1 cellular context compared by ENCODE assay signal in the genomic region with DNA sequence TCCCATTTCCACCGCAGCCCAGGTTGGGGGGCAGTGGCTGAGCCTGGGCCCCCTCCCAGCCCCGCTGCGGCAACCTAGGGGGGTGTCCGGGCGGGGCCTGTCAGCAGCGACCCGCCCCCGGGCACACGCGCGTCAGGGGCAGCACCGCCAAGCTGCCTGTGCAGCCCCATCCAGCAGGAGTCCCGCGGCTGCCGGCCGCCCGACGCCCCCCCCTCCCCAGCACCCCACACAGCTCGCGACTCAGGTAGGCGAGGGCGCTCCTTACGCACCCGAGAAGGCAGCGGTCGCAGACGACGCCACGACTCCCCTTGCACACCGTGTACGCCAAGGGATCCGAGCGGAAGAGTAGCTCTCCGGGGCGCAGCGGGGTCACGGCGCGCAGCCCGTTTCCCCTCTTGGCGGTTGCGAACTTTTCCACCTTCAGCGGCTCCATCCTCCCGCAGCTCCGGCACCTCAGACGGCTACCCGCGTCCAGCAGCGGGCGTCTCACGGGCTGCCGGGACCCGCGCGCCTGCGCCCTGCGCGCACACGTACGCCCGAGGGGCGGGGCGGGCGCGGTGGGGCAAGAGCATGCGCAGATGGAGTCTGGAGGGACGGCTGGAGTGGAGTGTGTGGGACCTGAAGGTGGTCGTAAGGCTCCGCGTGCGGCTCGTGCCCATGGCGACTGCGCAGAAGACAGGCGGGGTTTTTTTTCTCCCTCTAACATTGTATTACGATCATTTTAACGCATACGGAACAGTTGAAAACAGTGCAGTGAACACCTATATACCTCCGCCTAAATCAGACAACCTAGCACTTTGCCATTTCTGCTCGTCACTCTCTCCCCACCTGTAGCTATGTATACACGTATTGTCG.
TF ChIP-seq lines count a peak whose summit lies in the region.

TSS of gene SMYD3 (minus strand) at position 495 of the 855 bp plus-strand sequence.

TF ChIP-seq in HepG2, 621 proteins besides CTCF, POLR2A, EP300 and RAD21 (continued from another document and continues in another):
- TF ChIP-seq ZNF281 (CRISPR knock-in tag; IDR thresholded peaks at IDR 0.05; ENCODE audit: borderline replicate concordance) = no peak
- no peak for TF ChIP-seq ZNF883 (CRISPR knock-in tag; IDR thresholded peaks at IDR 0.05; ENCODE audit: not compliant biosample characterization)
- TF ChIP-seq ZNF234 (CRISPR knock-in tag; conservative IDR thresholded peaks at IDR 0.05) = no peak
- TF ChIP-seq ARNT (IDR thresholded peaks at IDR 0.05) = no peak
- TF ChIP-seq ZNF335 (CRISPR knock-in tag; IDR thresholded peaks at IDR 0.05) = no peak
- peak; percentile 56; the same call in 1 of the 2 replicates for TF ChIP-seq SPEN (CRISPR knock-in tag; IDR thresholded peaks at IDR 0.05; ENCODE audit: low read depth)
- no peak for TF ChIP-seq SUZ12 (IDR thresholded peaks at IDR 0.05; ENCODE audit: low read depth, low read length)
- no peak for TF ChIP-seq NR2F2 (IDR thresholded peaks at IDR 0.05; ENCODE audit: borderline replicate concordance, low read depth)
- TF ChIP-seq, protein P1, sequence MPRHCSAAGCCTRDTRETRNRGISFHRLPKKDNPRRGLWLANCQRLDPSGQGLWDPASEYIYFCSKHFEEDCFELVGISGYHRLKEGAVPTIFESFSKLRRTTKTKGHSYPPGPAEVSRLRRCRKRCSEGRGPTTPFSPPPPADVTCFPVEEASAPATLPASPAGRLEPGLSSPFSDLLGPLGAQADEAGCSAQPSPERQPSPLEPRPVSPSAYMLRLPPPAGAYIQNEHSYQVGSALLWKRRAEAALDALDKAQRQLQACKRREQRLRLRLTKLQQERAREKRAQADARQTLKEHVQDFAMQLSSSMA (CRISPR knock-in tag; IDR thresholded peaks at IDR 0.05) = peak; percentile 71; the same call in 1 of the 2 replicates
- no peak for TF ChIP-seq ZNF615 (CRISPR knock-in tag; IDR thresholded peaks at IDR 0.05; ENCODE audit: borderline replicate concordance)
- TF ChIP-seq, protein P2, sequence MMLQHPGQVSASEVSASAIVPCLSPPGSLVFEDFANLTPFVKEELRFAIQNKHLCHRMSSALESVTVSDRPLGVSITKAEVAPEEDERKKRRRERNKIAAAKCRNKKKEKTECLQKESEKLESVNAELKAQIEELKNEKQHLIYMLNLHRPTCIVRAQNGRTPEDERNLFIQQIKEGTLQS (CRISPR knock-in tag; IDR thresholded peaks at IDR 0.05) = no peak
- TF ChIP-seq ZNF121 (CRISPR knock-in tag; IDR thresholded peaks at IDR 0.05) = no peak
- no peak for TF ChIP-seq ZNF770 (CRISPR knock-in tag; IDR thresholded peaks at IDR 0.05)
- TF ChIP-seq MLXIP (CRISPR knock-in tag; IDR thresholded peaks at IDR 0.05; ENCODE audit: borderline replicate concordance) = no peak
- no peak; the same call in 1 of the 2 replicates for TF ChIP-seq ZNF580 (CRISPR knock-in tag; IDR thresholded peaks at IDR 0.05; ENCODE audit: borderline replicate concordance, low read depth)
- no peak for TF ChIP-seq NCOR1 (IDR thresholded peaks at IDR 0.05; ENCODE audit: borderline replicate concordance, low read length)
- no peak for TF ChIP-seq TEF (CRISPR knock-in tag; IDR thresholded peaks at IDR 0.05)
- no peak for TF ChIP-seq IKZF1 (IDR thresholded peaks at IDR 0.05)
- no peak for TF ChIP-seq TCF7L2 (IDR thresholded peaks at IDR 0.05; ENCODE audit: low read depth, low read length)
- TF ChIP-seq REL (CRISPR knock-in tag; conservative IDR thresholded peaks at IDR 0.05) = no peak
- TF ChIP-seq PRDM4 (CRISPR knock-in tag; IDR thresholded peaks at IDR 0.05; ENCODE audit: borderline replicate concordance) = no peak
- TF ChIP-seq, protein P3, sequence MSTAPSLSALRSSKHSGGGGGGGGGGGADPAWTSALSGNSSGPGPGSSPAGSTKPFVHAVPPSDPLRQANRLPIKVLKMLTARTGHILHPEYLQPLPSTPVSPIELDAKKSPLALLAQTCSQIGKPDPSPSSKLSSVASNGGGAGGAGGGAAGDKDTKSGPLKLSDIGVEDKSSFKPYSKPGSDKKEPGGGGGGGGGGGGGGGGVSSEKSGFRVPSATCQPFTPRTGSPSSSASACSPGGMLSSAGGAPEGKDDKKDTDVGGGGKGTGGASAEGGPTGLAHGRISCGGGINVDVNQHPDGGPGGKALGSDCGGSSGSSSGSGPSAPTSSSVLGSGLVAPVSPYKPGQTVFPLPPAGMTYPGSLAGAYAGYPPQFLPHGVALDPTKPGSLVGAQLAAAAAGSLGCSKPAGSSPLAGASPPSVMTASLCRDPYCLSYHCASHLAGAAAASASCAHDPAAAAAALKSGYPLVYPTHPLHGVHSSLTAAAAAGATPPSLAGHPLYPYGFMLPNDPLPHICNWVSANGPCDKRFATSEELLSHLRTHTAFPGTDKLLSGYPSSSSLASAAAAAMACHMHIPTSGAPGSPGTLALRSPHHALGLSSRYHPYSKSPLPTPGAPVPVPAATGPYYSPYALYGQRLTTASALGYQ (CRISPR knock-in tag; IDR thresholded peaks at IDR 0.05) = 0 out of 2 replicates have a peak, but pooled peaks have one; percentile 12
- no peak for TF ChIP-seq KAT2B (IDR thresholded peaks at IDR 0.05; ENCODE audit: borderline replicate concordance, low read depth, low read length)
- TF ChIP-seq ZFYVE20 (CRISPR knock-in tag; IDR thresholded peaks at IDR 0.05; ENCODE audit: borderline replicate concordance, low read depth) = no peak
- no peak for TF ChIP-seq ESRRA (CRISPR knock-in tag; IDR thresholded peaks at IDR 0.05; ENCODE audit: low read depth)
- TF ChIP-seq, protein P4, sequence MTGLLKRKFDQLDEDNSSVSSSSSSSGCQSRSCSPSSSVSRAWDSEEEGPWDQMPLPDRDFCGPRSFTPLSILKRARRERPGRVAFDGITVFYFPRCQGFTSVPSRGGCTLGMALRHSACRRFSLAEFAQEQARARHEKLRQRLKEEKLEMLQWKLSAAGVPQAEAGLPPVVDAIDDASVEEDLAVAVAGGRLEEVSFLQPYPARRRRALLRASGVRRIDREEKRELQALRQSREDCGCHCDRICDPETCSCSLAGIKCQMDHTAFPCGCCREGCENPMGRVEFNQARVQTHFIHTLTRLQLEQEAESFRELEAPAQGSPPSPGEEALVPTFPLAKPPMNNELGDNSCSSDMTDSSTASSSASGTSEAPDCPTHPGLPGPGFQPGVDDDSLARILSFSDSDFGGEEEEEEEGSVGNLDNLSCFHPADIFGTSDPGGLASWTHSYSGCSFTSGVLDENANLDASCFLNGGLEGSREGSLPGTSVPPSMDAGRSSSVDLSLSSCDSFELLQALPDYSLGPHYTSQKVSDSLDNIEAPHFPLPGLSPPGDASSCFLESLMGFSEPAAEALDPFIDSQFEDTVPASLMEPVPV (CRISPR knock-in tag; IDR thresholded peaks at IDR 0.05) = no peak
- no peak for TF ChIP-seq KAT8 (CRISPR knock-in tag; IDR thresholded peaks at IDR 0.05)
- TF ChIP-seq ATF7-NPFF (CRISPR knock-in tag; IDR thresholded peaks at IDR 0.05; ENCODE audit: low read depth) = peak; percentile 75; the same call in 1 of the 2 replicates
- no peak for TF ChIP-seq RXRB (CRISPR knock-in tag; IDR thresholded peaks at IDR 0.05; ENCODE audit: borderline replicate concordance)
- no peak for TF ChIP-seq HOXA9 (CRISPR knock-in tag; IDR thresholded peaks at IDR 0.05; ENCODE audit: borderline replicate concordance)
- TF ChIP-seq BCL6 (CRISPR knock-in tag; IDR thresholded peaks at IDR 0.05) = no peak
- TF ChIP-seq, protein P5, sequence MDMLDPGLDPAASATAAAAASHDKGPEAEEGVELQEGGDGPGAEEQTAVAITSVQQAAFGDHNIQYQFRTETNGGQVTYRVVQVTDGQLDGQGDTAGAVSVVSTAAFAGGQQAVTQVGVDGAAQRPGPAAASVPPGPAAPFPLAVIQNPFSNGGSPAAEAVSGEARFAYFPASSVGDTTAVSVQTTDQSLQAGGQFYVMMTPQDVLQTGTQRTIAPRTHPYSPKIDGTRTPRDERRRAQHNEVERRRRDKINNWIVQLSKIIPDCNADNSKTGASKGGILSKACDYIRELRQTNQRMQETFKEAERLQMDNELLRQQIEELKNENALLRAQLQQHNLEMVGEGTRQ (IDR thresholded peaks at IDR 0.05; ENCODE audit: low read depth, low read length) = no peak
- TF ChIP-seq, protein P5 (CRISPR knock-in tag; IDR thresholded peaks at IDR 0.05; ENCODE audit: borderline replicate concordance) = no peak
- peak; percentile 39 for TF ChIP-seq ZFY (CRISPR knock-in tag; IDR thresholded peaks at IDR 0.05)
- peak; percentile 84 for TF ChIP-seq PHF8 (CRISPR knock-in tag; IDR thresholded peaks at IDR 0.05)
